25 cellular contexts compared by ENCODE assay signal in genomic region chr16:57668259-57668563, GRCh38. TPM values are rescaled to one million over a fixed set of nuclear protein-coding genes. Genes with fewer than 3 reads are reported as not detected.
DNase-seq lines count a peak whose midpoint lies in the region; ATAC-seq and TF ChIP-seq lines count a peak whose summit lies in the region.
"Had no signal": no experiment of that assay in that cellular context is flagged by ENCODE, and none has a peak within 500 bp of the region (broad histone marks: within the 10 kb centered on the region; RNA-seq: fewer than 3 reads in every experiment).

Gene ADGRG3, plus strand, starts transcription at chr16:57668306. Its CDS starts 42 bp downstream, at chr16:57668348.

- no peak within 1 kb of the TSS for H2BK120ac ChIP-seq in neuronal stem cell (ENCODE audit: low read depth, low read length)

- intact Hi-C loops in mucosa of descending colon (cut with DNase I, micrococcal nuclease), result no loop called here

- TF ChIP-seq CTCF in RWPE2 (IDR thresholded peaks at IDR 0.05; ENCODE audit: poor library complexity, severe bottlenecking) (no peak), liver (IDR thresholded peaks at IDR 0.05; ENCODE audit: low read depth, low read length, missing input control) (no peak), mucosa of descending colon (IDR thresholded peaks at IDR 0.05) (no peak)

- no peak within 1 kb of the TSS for H2BK12ac ChIP-seq in neuronal stem cell (ENCODE audit: low read length)

- WGBS in liver, result 91% methylated on average over 11 of the region's 11 CpGs
- no CpG with 5 or more reads among the region's 11 CpGs for WGBS in neuronal stem cell (ENCODE audit: extremely low coverage in 2 of 2, insufficient read length in 2 of 2, insufficient replicate concordance in 1 of 2), 2 donors

- no peaks in the 10 kb centered on the region for H3K27me3 ChIP-seq in BLaER1 treated with 17β-estradiol and CSF1 and Interleukin-3, amounts not matched to agents 10 nM and 100 nM
- H3K27me3 ChIP-seq in RWPE2 (ENCODE audit: insufficient read depth, poor library complexity, severe bottlenecking) (no peaks in the 10 kb centered on the region), liver (ENCODE audit: control insufficient read depth in 4 of 4, insufficient read depth in 4 of 4, low read length in 3 of 4) (no peaks in the 10 kb centered on the region), neuronal stem cell (ENCODE audit: control insufficient read depth in 3 of 3, insufficient read depth in 3 of 3, low read depth in 1 of 3, low read length in 3 of 3) (peaks cover 0 to 4% (median 0%) of the 10 kb centered on the region in 3 experiments), Karpas-422 (ENCODE audit: low read length) (no peaks in the 10 kb centered on the region)
- H3K27me3 ChIP-seq: gastrocnemius medialis, Peyer's patch, uterus had no signal

- ATAC-seq in RWPE2 (ENCODE audit: low read depth), result peak; percentile 31
- ATAC-seq in mucosa of descending colon, result no peak
- ATAC-seq: gastrocnemius medialis had no signal

- H3K79me1 ChIP-seq in neuronal stem cell (ENCODE audit: low read depth, low read length), result no peaks in the 10 kb centered on the region

- no peak for TF ChIP-seq RAD21 in liver (IDR thresholded peaks at IDR 0.05)

- no peaks in the 10 kb centered on the region for H3K9me3 ChIP-seq in BLaER1 treated with 17β-estradiol and CSF1 and Interleukin-3, amounts not matched to agents 10 nM and 100 nM (replicated peaks in 1 of 11)
- H3K9me3 ChIP-seq in RWPE2 (ENCODE audit: severe bottlenecking) (no peaks in the 10 kb centered on the region), liver (ENCODE audit: control insufficient read depth in 4 of 4, low read length in 3 of 4) (no peaks in the 10 kb centered on the region), neuronal stem cell (replicated peaks in 1 of 2; ENCODE audit: control insufficient read depth in 2 of 2, insufficient read depth in 1 of 2, low read depth in 1 of 2, low read length in 2 of 2) (no peaks in the 10 kb centered on the region), Karpas-422 (ENCODE audit: low read length) (no peaks in the 10 kb centered on the region), mucosa of descending colon (no peaks in the 10 kb centered on the region)
- H3K9me3 ChIP-seq: gastrocnemius medialis, Peyer's patch, uterus had no signal

- H3K79me2 ChIP-seq in Karpas-422 (ENCODE audit: low read length), result no peaks in the 10 kb centered on the region

- H3K23ac ChIP-seq in neuronal stem cell (ENCODE audit: low read depth, low read length, poor library complexity), result peak within 1 kb of the TSS; percentile 56

- peak within 1 kb of the TSS; percentile 38 for H2AFZ ChIP-seq in neuronal stem cell (ENCODE audit: low read length)
- H2AFZ ChIP-seq in Karpas-422 (ENCODE audit: low read length), result no peak within 1 kb of the TSS
- H2AFZ ChIP-seq: GM23338 had no signal

- peak within 1 kb of the TSS; percentile 11 for H3K14ac ChIP-seq in neuronal stem cell (ENCODE audit: low read length)

- H3K9me2 ChIP-seq in Karpas-422 (replicated peaks; ENCODE audit: insufficient read depth, low read length), result no peaks in the 10 kb centered on the region

- H3K4me1 ChIP-seq in BLaER1 treated with 17β-estradiol and CSF1 and Interleukin-3, amounts not matched to agents 10 nM and 100 nM, result peaks cover 0 to 85% (median 47%) of the 10 kb centered on the region in 10 experiments; a peak in 18 of 20 replicates
- H3K4me1 ChIP-seq in RWPE2 (ENCODE audit: insufficient read depth, poor library complexity, severe bottlenecking) (peaks cover 7% of the 10 kb centered on the region), liver (ENCODE audit: control insufficient read depth in 4 of 4, insufficient read depth in 4 of 4, low read length in 3 of 4) (peaks cover 0 to 12% (median 7%) of the 10 kb centered on the region in 4 donors), neuronal stem cell (ENCODE audit: control insufficient read depth in 2 of 2, insufficient read depth in 1 of 2, low read depth in 1 of 2, low read length in 2 of 2) (peaks cover 3 to 6% of the 10 kb centered on the region in 2 donors), Karpas-422 (ENCODE audit: low read length) (no peaks in the 10 kb centered on the region), mucosa of descending colon (ENCODE audit: low read depth) (no peaks in the 10 kb centered on the region)
- H3K4me1 ChIP-seq: gastrocnemius medialis, Peyer's patch, uterus had no signal

- no peak within 1 kb of the TSS for H3K4ac ChIP-seq in neuronal stem cell (ENCODE audit: low read length)

- H2BK5ac ChIP-seq in neuronal stem cell (ENCODE audit: low read length), result peak within 1 kb of the TSS; percentile 57

- H3K18ac ChIP-seq in neuronal stem cell (ENCODE audit: low read length), result peak within 1 kb of the TSS; percentile 66

- DNase-seq in RWPE2 (ENCODE audit: low spot score), result no peak
- no peak for DNase-seq in neuronal stem cell (ENCODE audit: low spot score)
- no peak for DNase-seq in Karpas-422
- no peak for DNase-seq in mucosa of descending colon
- no peak for DNase-seq in activated naive CD4-positive, alpha-beta T cell (lab: John Stamatoyannopoulos, UW)
- DNase-seq in NCI-H69 (lab: John Stamatoyannopoulos, UW), result no peak
- DNase-seq: activated CD4-positive, alpha-beta T cell treated with anti-CD3 and anti-CD28 coated beads, Interleukin-2, amount 50 U/mL, for 48 hours; activated T-cell treated with anti-CD3 and anti-CD28 coated beads for 4 hours; anterior cingulate cortex; CD4-positive, alpha-beta memory T cell; central memory CD4-positive, alpha-beta T cell; gastrocnemius medialis; NCI-H1048; NCI-H2081; Peyer's patch; stimulated activated CD4-positive, alpha-beta T cell treated with anti-CD3 and anti-CD28 coated beads, Interleukin-12 subunit alpha, Interleukin-12 subunit beta, amount 100 ng/mL, for 4 hours; uterus had no signal

- no peak within 1 kb of the TSS for H4K8ac ChIP-seq in neuronal stem cell (ENCODE audit: low read depth, low read length)

- H3K4me2 ChIP-seq in BLaER1 treated with 17β-estradiol and CSF1 and Interleukin-3, amounts not matched to agents 10 nM and 100 nM, result peak within 1 kb of the TSS in 9 of 11 experiments; percentile 41 to 95 (median 73); a peak in 14 of 22 replicates
- H3K4me2 ChIP-seq in neuronal stem cell (ENCODE audit: insufficient read depth, low read length, poor library complexity, severe bottlenecking) (no peak within 1 kb of the TSS), Karpas-422 (ENCODE audit: low read depth, low read length, poor library complexity, severe bottlenecking) (no peak within 1 kb of the TSS)
- H3K4me2 ChIP-seq: GM23338, KMS-11 had no signal

- H4K91ac ChIP-seq in neuronal stem cell (ENCODE audit: low read depth, low read length, poor library complexity), result peak within 1 kb of the TSS; percentile 69

- H2BK15ac ChIP-seq in neuronal stem cell (ENCODE audit: low read length), result peak within 1 kb of the TSS; percentile 24

- H4K20me1 ChIP-seq in BLaER1 treated with 17β-estradiol and CSF1 and Interleukin-3, amounts not matched to agents 10 nM and 100 nM, result no peaks in the 10 kb centered on the region
- H4K20me1 ChIP-seq in Karpas-422 (ENCODE audit: insufficient read depth, low read depth, low read length), result no peaks in the 10 kb centered on the region

- H2AK5ac ChIP-seq in neuronal stem cell (ENCODE audit: low read depth, low read length), result peak within 1 kb of the TSS; percentile 76

- H3K36me3 ChIP-seq in BLaER1 treated with 17β-estradiol and CSF1 and Interleukin-3, amounts not matched to agents 10 nM and 100 nM, result peaks cover 0 to 14% (median 0%) of the 10 kb centered on the region in 11 experiments; a peak in 4 of 22 replicates
- H3K36me3 ChIP-seq in RWPE2 (ENCODE audit: low read depth), result peaks cover 14% of the 10 kb centered on the region
- no peaks in the 10 kb centered on the region for H3K36me3 ChIP-seq in liver (ENCODE audit: control insufficient read depth in 4 of 4, insufficient read depth in 3 of 4, low read depth in 1 of 4, low read length in 3 of 4)
- peaks cover 9 to 16% of the 10 kb centered on the region in 2 donors for H3K36me3 ChIP-seq in neuronal stem cell (replicated peaks in 1 of 2; ENCODE audit: control insufficient read depth in 2 of 2, insufficient read depth in 2 of 2, low read length in 2 of 2)
- H3K36me3 ChIP-seq in Karpas-422 (ENCODE audit: insufficient read depth, low read length), result no peaks in the 10 kb centered on the region
- no peaks in the 10 kb centered on the region for H3K36me3 ChIP-seq in mucosa of descending colon (ENCODE audit: low read depth)
- H3K36me3 ChIP-seq: gastrocnemius medialis, uterus had no signal

- peak within 1 kb of the TSS in 6 of 11 experiments; percentile 1 to 55 (median 38); a peak in 8 of 22 replicates for H3K9ac ChIP-seq in BLaER1 treated with 17β-estradiol and CSF1 and Interleukin-3, amounts not matched to agents 10 nM and 100 nM
- H3K9ac ChIP-seq in liver (ENCODE audit: low read depth in 1 of 2, low read length in 2 of 2), result no peak within 1 kb of the TSS
- peak within 1 kb of the TSS; percentile 65 for H3K9ac ChIP-seq in neuronal stem cell (ENCODE audit: low read depth, low read length, poor library complexity)
- no peak within 1 kb of the TSS for H3K9ac ChIP-seq in Karpas-422 (ENCODE audit: low read length)
- H3K9ac ChIP-seq: KMS-11 had no signal

- peak within 1 kb of the TSS in 10 of 11 experiments; percentile 4 to 78 (median 56); a peak in 19 of 22 replicates for H3K27ac ChIP-seq in BLaER1 treated with 17β-estradiol and CSF1 and Interleukin-3, amounts not matched to agents 10 nM and 100 nM
- H3K27ac ChIP-seq in RWPE2 (ENCODE audit: poor library complexity, severe bottlenecking) (no peak within 1 kb of the TSS), liver (ENCODE audit: low read depth in 1 of 2, low read length in 2 of 2) (peak within 1 kb of the TSS; percentile 61 to 79), neuronal stem cell (replicated peaks; ENCODE audit: low read length) (no peak within 1 kb of the TSS), Karpas-422 (ENCODE audit: low read length) (no peak within 1 kb of the TSS)
- H3K27ac ChIP-seq: gastrocnemius medialis, KMS-11, Peyer's patch, uterus had no signal

- peak within 1 kb of the TSS in 2 of 10 experiments; percentile 24 to 38; a peak in 4 of 20 replicates for H3K4me3 ChIP-seq in BLaER1 treated with 17β-estradiol and CSF1 and Interleukin-3, amounts not matched to agents 10 nM and 100 nM
- H3K4me3 ChIP-seq in RWPE2 (ENCODE audit: severe bottlenecking), result no peak within 1 kb of the TSS
- no peak within 1 kb of the TSS for H3K4me3 ChIP-seq in liver (ENCODE audit: low read depth in 1 of 3, low read length in 3 of 3)
- no peak within 1 kb of the TSS for H3K4me3 ChIP-seq in neuronal stem cell (ENCODE audit: low read length in 2 of 2)
- no peak within 1 kb of the TSS for H3K4me3 ChIP-seq in Karpas-422 (ENCODE audit: low read length)
- H3K4me3 ChIP-seq in mucosa of descending colon, result no peak within 1 kb of the TSS
- H3K4me3 ChIP-seq: gastrocnemius medialis, GM23338, Peyer's patch, uterus had no signal

TF ChIP-seq in liver, 16 proteins besides CTCF, POLR2A, EP300 and RAD21 (continues in another document):
- TF ChIP-seq TAF1 (conservative IDR thresholded peaks at IDR 0.05) (no peak), NR2F2 (IDR thresholded peaks at IDR 0.05) (no peak), HNF4A (conservative IDR thresholded peaks at IDR 0.05) (no peak)

RNA-seq across cellular contexts. Expression of gene ADGRG3, which starts in this region (rescaled TPM):
- total RNA-seq in liver (1 to 10 TPM; 1.4 to 3.2 TPM), mucosa of descending colon (1 to 10 TPM in 2 of 3 donors, under 1 TPM in 1; 0.84 to 3.4 (median 1.8) TPM)
- polyA plus RNA-seq in liver, result under 1 TPM; 0.52 to 0.63 TPM
- polyA plus RNA-seq in neuronal stem cell (2013, experiment 1 of 2), result 0.25 TPM
- polyA plus RNA-seq in neuronal stem cell (2013, experiment 2 of 2), result 0.33 TPM
- not detected in 2 replicates for total RNA-seq in Karpas-422 (2014; rRNA removed; shearing (Covaris generic); ENCODE audit: low replicate concordance)
- total RNA-seq: CD4-positive, alpha-beta memory T cell; GM23338; kidney epithelial cell; renal cortical epithelial cell; SK-MEL-5; T-helper 2 cell treated with Interferon-gamma antibody and Interleukin-4, amounts not matched to agents 100 ng/mL and 5 ng/mL, for 36 hours had no signal
- polyA plus RNA-seq: CD4-positive, alpha-beta memory T cell; GM23338 had no signal

Comparison
In these comparisons a context has a peak if more than half of its experiments do, and no peak if none do; other contexts are left out.
1. H3K27ac ChIP-seq: peak in BLaER1 treated with 17β-estradiol and CSF1 and Interleukin-3, amounts not matched to agents 10 nM and 100 nM (10 of 11) and liver (2 of 2); none in RWPE2 (single experiment), neuronal stem cell (single experiment) and Karpas-422 (single experiment).
2. H3K4me2 ChIP-seq: peak in BLaER1 treated with 17β-estradiol and CSF1 and Interleukin-3, amounts not matched to agents 10 nM and 100 nM (9 of 11); none in neuronal stem cell (single experiment) and Karpas-422 (single experiment).
3. H3K9ac ChIP-seq: peak in BLaER1 treated with 17β-estradiol and CSF1 and Interleukin-3, amounts not matched to agents 10 nM and 100 nM (6 of 11) and neuronal stem cell (single experiment); none in liver (0 of 2) and Karpas-422 (single experiment).